17 cellular contexts compared by ENCODE assay signal in genomic region chr1:94284481-94284880, GRCh38. TPM values are rescaled to one million over a fixed set of nuclear protein-coding genes. Genes with fewer than 3 reads are reported as not detected.
DNase-seq lines count a peak whose midpoint lies in the region; ATAC-seq and TF ChIP-seq lines count a peak whose summit lies in the region.
"Had no signal": no experiment of that assay in that cellular context is flagged by ENCODE, and none has a peak within 500 bp of the region (broad histone marks: within the 10 kb centered on the region; RNA-seq: fewer than 3 reads in every experiment).

No MANE protein-coding gene starts in this region.

- POLR2A ChIA-PET in PC-9 (lab: Charles Lee; ENCODE audit: unreplicated experiment) = no interaction called here

- no TSS peak for BruUV-seq in PC-9 (replicated peaks; lab: Mats Ljungman, UMichigan)

- H3K27me3 ChIP-seq in PC-9 (ENCODE audit: insufficient read depth, low read depth) (no peaks in the 10 kb centered on the region), H7 (ENCODE audit: control insufficient read depth, insufficient read depth, low read length) (no peaks in the 10 kb centered on the region)
- H3K27me3 ChIP-seq: ascending aorta had no signal

- no peaks in the 10 kb centered on the region for H3K36me3 ChIP-seq in PC-9 (ENCODE audit: low read depth)
- H3K36me3 ChIP-seq in H7 (replicated peaks; ENCODE audit: control insufficient read depth, insufficient read depth, low read length) = no peaks in the 10 kb centered on the region
- H3K36me3 ChIP-seq: ascending aorta had no signal

- DNase-seq in DMS 273 (lab: John Stamatoyannopoulos, UW; ENCODE audit: unreplicated experiment) = peak; percentile 13
- no peak for DNase-seq in DMS 273 treated with DMSO at 0.1 percent for 48 hours (lab: John Stamatoyannopoulos, UW)
- DNase-seq in PC-9 = no peak
- DNase-seq in putamen (ENCODE audit: low spot score) = no peak
- DNase-seq in RKO (ENCODE audit: low spot score) = no peak
- no peak for DNase-seq in H7
- no peak for DNase-seq in sciatic nerve (ENCODE audit: low spot score)
- DNase-seq: activated T-cell treated with anti-CD3 and anti-CD28 coated beads for 4 hours, COR-L47, KBM-7, mucosa of descending colon, NCI-H2171 treated with DMSO at 0.1 percent for 48 hours had no signal

- intact Hi-C loops in PC-9 (cut with micrococcal nuclease; ENCODE audit: unreplicated experiment) (no loop called here), sciatic nerve (cut with DNase I) (no loop called here)

- no peak overlapping the region for H2AFZ ChIP-seq in PC-9

- no peak overlapping the region for H3K4me2 ChIP-seq in PC-9

- H3K4me3 ChIP-seq in PC-9 = no peak overlapping the region
- H3K4me3 ChIP-seq in H7 (ENCODE audit: insufficient read depth, low read depth, low read length) = no peak overlapping the region
- H3K4me3 ChIP-seq: ascending aorta, mucosa of descending colon had no signal

- ATAC-seq in HG02973 (IDR thresholded peaks at IDR 0.05; ENCODE audit: unreplicated experiment) (peak; percentile 67), sciatic nerve (no peak)
- ATAC-seq: mucosa of descending colon, Right ventricle myocardium inferior had no signal

- TF ChIP-seq CTCF in PC-9 (conservative IDR thresholded peaks at IDR 0.05) = no peak

- H3K9me2 ChIP-seq in PC-9 (ENCODE audit: insufficient read depth) = no peaks in the 10 kb centered on the region

- H3K79me2 ChIP-seq in PC-9 (ENCODE audit: low read depth) = no peaks in the 10 kb centered on the region

- CTCF ChIA-PET in PC-9 (lab: Charles Lee) = no interaction called here

- peaks cover 21% of the 10 kb centered on the region; the same call in 1 of the 2 replicates for H3F3A ChIP-seq in PC-9 (ENCODE audit: insufficient read depth, low read depth)

- peaks cover 26% of the 10 kb centered on the region for H3K4me1 ChIP-seq in PC-9 (replicated peaks; ENCODE audit: insufficient read depth)
- H3K4me1 ChIP-seq: ascending aorta had no signal

- H3K27ac ChIP-seq in PC-9 = peak overlapping the region; percentile 21; the same call in 1 of the 2 replicates
- H3K27ac ChIP-seq: 22Rv1, ascending aorta, VCaP had no signal

- no peaks in the 10 kb centered on the region for H4K20me1 ChIP-seq in PC-9 (ENCODE audit: insufficient read depth)

- H3K9me3 ChIP-seq in PC-9 (ENCODE audit: insufficient read depth, low read depth) = peaks cover 2% of the 10 kb centered on the region; the same call in 1 of the 2 replicates
- H3K9me3 ChIP-seq: ascending aorta, mucosa of descending colon had no signal

RNA-seq across cellular contexts. Expression of gene ARHGAP29, which starts 47.1 kb away (rescaled TPM):
- 123 and 137 TPM in 2 replicates for total RNA-seq in PC-9 (2021)
- total RNA-seq in H7 (2014; rRNA removed; shearing (Covaris generic)) = 5.4 and 5.6 TPM in 2 replicates
- 67.2 TPM for total RNA-seq in sciatic nerve

Comparison
In these comparisons a context has a peak if more than half of its experiments do, and no peak if none do; other contexts are left out.
1. RNA of gene ARHGAP29, which starts 47.1 kb away (total RNA-seq): 123 to 137 TPM in PC-9 and 67.2 TPM in sciatic nerve (single experiment); 5.4 to 5.6 TPM in H7; every median in the first group is over 10 times any median in the second.